Comparison of ENCODE assay signal across 8 cellular contexts in the genomic region with DNA sequence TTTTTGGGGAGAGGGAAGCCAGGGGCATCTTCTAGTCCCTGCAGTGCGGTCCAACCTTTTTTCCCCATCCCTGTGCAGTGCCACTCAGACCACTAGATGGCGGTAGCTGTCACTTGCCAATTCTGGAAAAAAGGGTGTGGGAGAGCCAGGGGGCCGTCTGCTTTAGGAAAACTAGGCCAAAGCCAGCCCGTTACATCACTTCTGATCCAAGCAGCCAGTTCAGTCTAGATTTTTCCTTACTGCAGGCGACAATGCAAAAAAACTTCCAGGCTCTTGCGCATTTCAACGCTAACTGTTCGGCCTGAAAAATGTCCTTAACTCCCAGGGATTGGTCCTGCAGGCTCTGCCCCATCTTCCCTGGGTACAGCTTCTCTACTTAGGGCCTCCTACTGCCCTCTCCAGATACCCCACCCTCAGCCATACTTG.
DNase-seq lines count a peak whose midpoint lies in the region; ATAC-seq and TF ChIP-seq lines count a peak whose summit lies in the region.

No MANE protein-coding gene starts in this region.

- H3K18ac ChIP-seq in trophoblast cell (ENCODE audit: low read length), result no peak overlapping the region

- no peaks in the 10 kb centered on the region for H3K9me3 Mint-ChIP-seq in activated naive CD4-positive, alpha-beta T cell treated with anti-CD3 and anti-CD28 coated beads, Interleukin-2, amount 50 U/mL, for 72 hours

- H3K4me1 ChIP-seq in trophoblast cell (ENCODE audit: control insufficient read depth in 1 of 2, insufficient read depth in 2 of 2, low read length in 2 of 2) (peaks cover 0 to 11% of the 10 kb centered on the region in 2 experiments), upper lobe of right lung (peaks cover 7% of the 10 kb centered on the region)

- no peak overlapping the region for H3K4ac ChIP-seq in trophoblast cell (ENCODE audit: low read depth, low read length)

- H4K91ac ChIP-seq in trophoblast cell (ENCODE audit: low read depth, low read length), result peak overlapping the region; percentile 59

- no peak overlapping the region for H2AFZ ChIP-seq in trophoblast cell (ENCODE audit: insufficient read depth, low read length, poor library complexity)

- POLR2A ChIA-PET in RWPE1 (lab: Yijun Ruan, JAX; ENCODE audit: low non-redundant PET), result no interaction called here

- H4K8ac ChIP-seq in trophoblast cell (ENCODE audit: low read depth, low read length), result peak overlapping the region; percentile 57

- no peak overlapping the region for H3K14ac ChIP-seq in trophoblast cell (ENCODE audit: low read length)

- WGBS in trophoblast cell (ENCODE audit: extremely low coverage, insufficient coverage, insufficient read length), result no CpG with 5 or more reads among the region's 8 CpGs

- no peak overlapping the region for H3K23ac ChIP-seq in trophoblast cell (ENCODE audit: low read length)

- no peak overlapping the region for H2AK5ac ChIP-seq in trophoblast cell (ENCODE audit: low read length)

- peak overlapping the region; percentile 43 for H2BK120ac ChIP-seq in trophoblast cell (ENCODE audit: insufficient read depth, low read length, poor library complexity)

- H3K27me3 ChIP-seq in trophoblast cell (ENCODE audit: insufficient read depth, low read length), result no peaks in the 10 kb centered on the region
- H3K27me3 ChIP-seq in upper lobe of right lung, result peaks cover 9% of the 10 kb centered on the region

- H3K27ac Mint-ChIP-seq in activated naive CD4-positive, alpha-beta T cell treated with anti-CD3 and anti-CD28 coated beads, Interleukin-2, amount 50 U/mL, for 72 hours, result no peak overlapping the region

- H3K4me2 ChIP-seq in trophoblast cell (ENCODE audit: low read length), result no peak overlapping the region

- H2BK5ac ChIP-seq in trophoblast cell (ENCODE audit: low read depth, low read length, poor library complexity), result peak overlapping the region; percentile 26

- H3K27ac ChIP-seq in RWPE1 (no peak overlapping the region), trophoblast cell (ENCODE audit: low read depth, low read length) (no peak overlapping the region), upper lobe of right lung (no peak overlapping the region)

- peak; percentile 40 to 53 for ATAC-seq in activated naive CD4-positive, alpha-beta T cell treated with anti-CD3 and anti-CD28 coated beads, Interleukin-2, amount 50 U/mL, for 72 hours
- ATAC-seq in upper lobe of right lung (peak; percentile 94), GM19455 (IDR thresholded peaks at IDR 0.05; ENCODE audit: unreplicated experiment) (no peak)

- intact Hi-C loops in head of caudate nucleus (cut with DNase I), result no loop called here
- intact Hi-C loops in upper lobe of right lung (cut with DNase I), result no loop called here

- H3K79me1 ChIP-seq in trophoblast cell (ENCODE audit: low read length), result no peaks in the 10 kb centered on the region

- DNase-seq in DMS 273 treated with DMSO at 0.1 percent for 48 hours (lab: John Stamatoyannopoulos, UW), result peak; percentile 36
- peak; percentile 39 for DNase-seq in HPDE6-E6E7 (ENCODE audit: extremely low spot score)
- peak; percentile 52 for DNase-seq in RWPE1 (ENCODE audit: low spot score)
- DNase-seq in activated naive CD4-positive, alpha-beta T cell treated with anti-CD3 and anti-CD28 coated beads, Interleukin-2, amount 50 U/mL, for 72 hours (ENCODE audit: low spot score in 2 of 2), result peak in 1 of 2 donors; percentile 64
- DNase-seq in head of caudate nucleus, result peak; percentile 56 to 94 (median 84)
- peak; percentile 54 to 92 for DNase-seq in trophoblast cell
- no peak for DNase-seq in upper lobe of right lung

- CTCF ChIA-PET in RWPE1 (lab: Yijun Ruan, JAX), result interaction anchor here (0.5 to 4.4 kb wide), 8 partner anchors 9 to 374 kb away, joined by 3 to 28 read pairs (median 4); no protein-coding TSS in a partner anchor

- peaks cover 4% of the 10 kb centered on the region for H3K9me3 ChIP-seq in trophoblast cell (ENCODE audit: insufficient read depth, low read depth, low read length)
- no peaks in the 10 kb centered on the region for H3K9me3 ChIP-seq in upper lobe of right lung

- H3K79me2 ChIP-seq in trophoblast cell (ENCODE audit: control insufficient read depth, insufficient read depth, low read length, poor library complexity), result no peaks in the 10 kb centered on the region

- H2BK12ac ChIP-seq in trophoblast cell (ENCODE audit: low read length), result peak overlapping the region; percentile 79

- H3K9ac ChIP-seq in trophoblast cell (ENCODE audit: low read length), result no peak overlapping the region

- H4K12ac ChIP-seq in trophoblast cell (ENCODE audit: low read depth, low read length), result no peak overlapping the region

- TF ChIP-seq CTCF in RWPE1 (conservative IDR thresholded peaks at IDR 0.05; ENCODE audit: low read depth) (peak; percentile 96), upper lobe of right lung (IDR thresholded peaks at IDR 0.05) (peak; percentile 91)

- H3K36me3 Mint-ChIP-seq in activated naive CD4-positive, alpha-beta T cell treated with anti-CD3 and anti-CD28 coated beads, Interleukin-2, amount 50 U/mL, for 72 hours, result no peaks in the 10 kb centered on the region

- H3K36me3 ChIP-seq in trophoblast cell (ENCODE audit: control insufficient read depth in 1 of 2, insufficient read depth in 2 of 2, low read length in 2 of 2), result no peaks in the 10 kb centered on the region
- no peaks in the 10 kb centered on the region for H3K36me3 ChIP-seq in upper lobe of right lung

- no peak overlapping the region for H3K4me3 ChIP-seq in trophoblast cell (ENCODE audit: low read depth, low read length)
- H3K4me3 ChIP-seq in upper lobe of right lung, result no peak overlapping the region
